9 cellular contexts compared by ENCODE assay signal in the genomic region with DNA sequence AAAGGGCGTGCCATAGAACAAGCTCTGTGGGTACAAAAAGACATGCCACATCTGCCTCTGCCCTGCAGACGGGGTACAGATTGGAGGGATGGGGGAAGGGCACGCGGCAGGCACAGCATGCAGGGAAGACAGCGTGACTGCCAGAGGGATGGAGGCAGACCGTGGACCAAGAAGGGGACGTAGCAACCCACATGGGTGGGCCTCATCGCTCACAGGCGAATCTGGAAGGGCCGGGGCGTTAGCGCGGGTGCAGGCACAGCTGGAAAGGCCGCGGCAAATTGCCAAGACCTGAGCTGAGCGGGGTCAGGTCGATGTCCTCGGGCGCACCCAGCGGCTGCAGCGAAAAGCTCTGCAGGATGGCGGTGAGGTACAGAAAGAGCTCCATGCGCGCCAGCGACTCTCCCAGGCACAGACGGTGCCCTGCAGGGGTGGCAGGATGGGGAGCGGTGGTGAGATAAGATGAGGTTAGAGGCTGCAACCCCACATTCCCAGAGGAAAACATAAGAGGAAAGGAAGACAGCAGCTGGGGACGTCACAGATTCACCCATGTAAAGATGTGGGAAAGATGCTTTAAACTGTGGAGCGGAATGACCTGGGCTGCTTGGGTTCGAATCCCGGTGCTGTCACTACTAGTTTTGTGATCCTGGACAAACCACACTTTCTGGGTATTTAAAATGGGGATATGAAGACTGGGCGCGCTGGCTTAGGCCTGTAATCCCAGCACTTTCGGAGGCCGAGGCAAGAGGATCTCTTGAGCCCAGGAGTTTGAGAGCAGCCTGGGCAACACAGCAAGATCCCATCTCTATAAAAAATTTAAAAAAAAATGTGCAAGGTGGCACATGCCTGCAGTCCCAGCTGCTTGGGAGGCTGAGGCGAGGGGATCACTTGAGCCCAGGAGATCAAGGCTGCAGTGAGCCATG. TPM values are rescaled to one million over a fixed set of nuclear protein-coding genes. Genes with fewer than 3 reads are reported as not detected.
DNase-seq lines count a peak whose midpoint lies in the region; ATAC-seq and TF ChIP-seq lines count a peak whose summit lies in the region.
"Not testable (repeated sequence)": the region's sequence is repeated elsewhere in the genome, so short reads cannot be mapped to it uniquely, and the experiment has no call there.
"Had no signal": no experiment of that assay in that cellular context is flagged by ENCODE, and none has a peak within 500 bp of the region (broad histone marks: within the 10 kb centered on the region; RNA-seq: fewer than 3 reads in every experiment).

No MANE protein-coding gene starts in this region.

- peak; percentile 22 for TF ChIP-seq CTCF in AG09319 (IDR thresholded peaks at IDR 0.05; ENCODE audit: low read depth, low read length)
- peak in 1 of 2 donors; percentile 8 for TF ChIP-seq CTCF in fibroblast of lung (conservative IDR thresholded peaks at IDR 0.05 in 1 of 2, IDR thresholded peaks at IDR 0.05 in 1 of 2; ENCODE audit: low read depth in 1 of 2, low read length in 2 of 2)

- not testable (repeated sequence) for H3K4me1 ChIP-seq in fibroblast of lung (ENCODE audit: control insufficient read depth, extremely low read depth, insufficient read depth, low read length)

- H3K4me3 Mint-ChIP-seq in T-helper 2 cell treated with Interferon-gamma antibody and Interleukin-4, amounts not matched to agents 5 μg/mL and 100 μg/mL, for 36 hours = peak overlapping the region; percentile 71
- peak overlapping the region; percentile 59 for H3K4me3 Mint-ChIP-seq in activated naive CD4-positive, alpha-beta T cell treated with anti-CD3 and anti-CD28 coated beads, Interleukin-2, amount 10 ng/mL, durations not matched to agents 7 days and 5 days

- not testable (repeated sequence) for H3K9me3 Mint-ChIP-seq in T-helper 2 cell treated with Interferon-gamma antibody and Interleukin-4, amounts not matched to agents 5 μg/mL and 100 μg/mL, for 36 hours; activated naive CD4-positive, alpha-beta T cell treated with anti-CD3 and anti-CD28 coated beads, Interleukin-2, amount 10 ng/mL, durations not matched to agents 7 days and 5 days

- peak; percentile 67 for ATAC-seq in GM19397 (IDR thresholded peaks at IDR 0.05; ENCODE audit: unreplicated experiment)

- not testable (repeated sequence) for H3K9me3 ChIP-seq in fibroblast of lung (ENCODE audit: control insufficient read depth, insufficient read depth, low read depth, low read length)

- peak overlapping the region; percentile 53 for H3K4me2 ChIP-seq in fibroblast of lung (ENCODE audit: extremely low read depth, insufficient read depth, low read length)

- not testable (repeated sequence) for DNase-seq in AG09319 (ENCODE audit: extremely low read depth, low read depth)
- DNase-seq in NCI-H146 treated with DMSO at 0.1 percent for 48 hours (lab: John Stamatoyannopoulos, UW; ENCODE audit: unreplicated experiment) (peak; percentile 17), fibroblast of lung (ENCODE audit: low read depth in 2 of 2) (peak in 1 of 2 donors; percentile 68), mucosa of gallbladder (ENCODE audit: low spot score) (peak; percentile 74)
- DNase-seq in T-helper 2 cell treated with Interferon-gamma antibody and Interleukin-4, amounts not matched to agents 5 μg/mL and 100 μg/mL, for 36 hours (ENCODE audit: low spot score) = peak; percentile 58
- DNase-seq in activated naive CD4-positive, alpha-beta T cell treated with anti-CD3 and anti-CD28 coated beads, Interleukin-2, amount 10 ng/mL, durations not matched to agents 7 days and 5 days = peak; percentile 78
- DNase-seq in stimulated activated CD4-positive, alpha-beta T cell treated with anti-CD3 and anti-CD28 coated beads, Interleukin-2, amount 100 ng/mL, for 24 hours = peak; percentile 81 to 83

- not testable (repeated sequence) for H4K20me1 ChIP-seq in fibroblast of lung (ENCODE audit: control insufficient read depth, extremely low read depth, insufficient read depth, low read length)

- H3K4me3 ChIP-seq in fibroblast of lung (replicated peaks in 1 of 4; ENCODE audit: control extremely low read depth in 1 of 4, insufficient read depth in 1 of 4, low read depth in 3 of 4, low read length in 4 of 4) = peak overlapping the region in 2 of 4 experiments; percentile 12 to 27

- H3K4me1 Mint-ChIP-seq in T-helper 2 cell treated with Interferon-gamma antibody and Interleukin-4, amounts not matched to agents 5 μg/mL and 100 μg/mL, for 36 hours (ENCODE audit: low read depth) = peaks cover 16% of the 10 kb centered on the region
- peaks cover 27% of the 10 kb centered on the region for H3K4me1 Mint-ChIP-seq in activated naive CD4-positive, alpha-beta T cell treated with anti-CD3 and anti-CD28 coated beads, Interleukin-2, amount 10 ng/mL, durations not matched to agents 7 days and 5 days

- CTCF ChIA-PET in activated naive CD4-positive, alpha-beta T cell treated with anti-CD3 and anti-CD28 coated beads, Interleukin-2, amount 10 ng/mL, durations not matched to agents 7 days and 5 days (lab: Charles Lee) = interaction anchor here (0.9 to 2.9 kb wide), 12 partner anchors 10 to 326 kb away, joined by 3 to 32 read pairs (median 4); a partner anchor contains a TSS

- H3K79me2 ChIP-seq in fibroblast of lung (ENCODE audit: control insufficient read depth, insufficient read depth, low read length) = not testable (repeated sequence)

- H3K27ac ChIP-seq in fibroblast of lung (ENCODE audit: insufficient read depth, low read length) = not testable (repeated sequence)

- H3K27me3 ChIP-seq in fibroblast of lung (ENCODE audit: control insufficient read depth, insufficient read depth, low read length) = not testable (repeated sequence)

- H2AFZ ChIP-seq in fibroblast of lung (ENCODE audit: low read length) = not testable (repeated sequence)

- not testable (repeated sequence) for H3K9ac ChIP-seq in fibroblast of lung (ENCODE audit: insufficient read depth, low read length)

- peaks cover 16% of the 10 kb centered on the region for H3K27me3 Mint-ChIP-seq in T-helper 2 cell treated with Interferon-gamma antibody and Interleukin-4, amounts not matched to agents 5 μg/mL and 100 μg/mL, for 36 hours (ENCODE audit: low read depth)
- H3K27me3 Mint-ChIP-seq in activated naive CD4-positive, alpha-beta T cell treated with anti-CD3 and anti-CD28 coated beads, Interleukin-2, amount 10 ng/mL, durations not matched to agents 7 days and 5 days = peaks cover 39% of the 10 kb centered on the region

- peak overlapping the region; percentile 60 for H3K27ac Mint-ChIP-seq in T-helper 2 cell treated with Interferon-gamma antibody and Interleukin-4, amounts not matched to agents 5 μg/mL and 100 μg/mL, for 36 hours
- H3K27ac Mint-ChIP-seq in activated naive CD4-positive, alpha-beta T cell treated with anti-CD3 and anti-CD28 coated beads, Interleukin-2, amount 10 ng/mL, durations not matched to agents 7 days and 5 days = peak overlapping the region; percentile 75

- H3K36me3 ChIP-seq in fibroblast of lung (ENCODE audit: control insufficient read depth, insufficient read depth, low read length) = not testable (repeated sequence)

- not testable (repeated sequence) for H3K36me3 Mint-ChIP-seq in T-helper 2 cell treated with Interferon-gamma antibody and Interleukin-4, amounts not matched to agents 5 μg/mL and 100 μg/mL, for 36 hours (ENCODE audit: low read depth); activated naive CD4-positive, alpha-beta T cell treated with anti-CD3 and anti-CD28 coated beads, Interleukin-2, amount 10 ng/mL, durations not matched to agents 7 days and 5 days

RNA-seq across cellular contexts. Expression of a gene that starts 19.7 kb away (rescaled TPM):
- total RNA-seq in fibroblast of lung = 83.2 and 106 TPM in 2 replicates
- 27.3 and 33.9 TPM in 2 replicates for polyA plus RNA-seq in fibroblast of lung
- 64.9 and 89.0 TPM in 2 replicates for polyA plus RNA-seq in fibroblast of lung (2012)
- polyA minus RNA-seq in fibroblast of lung (ENCODE audit: low replicate concordance) = 111 and 230 TPM in 2 replicates
- total RNA-seq in mucosa of gallbladder = 114 TPM

RNA-seq across cellular contexts. Expression of a gene that starts 31.5 kb away (rescaled TPM):
- total RNA-seq in fibroblast of lung (not detected in 2 replicates), mucosa of gallbladder (1.9 TPM)
- not detected in 2 replicates for polyA plus RNA-seq in fibroblast of lung
- polyA plus RNA-seq in fibroblast of lung (2012) = not detected in 2 replicates
- not detected in 2 replicates for polyA minus RNA-seq in fibroblast of lung (ENCODE audit: low replicate concordance)
- total RNA-seq: T-helper 2 cell treated with Interferon-gamma antibody and Interleukin-4, amounts not matched to agents 100 ng/mL and 5 ng/mL, for 36 hours had no signal

RNA-seq across cellular contexts. Expression of a gene that starts 40.7 kb away (rescaled TPM):
- 4.4 and 10.6 TPM in 2 replicates for total RNA-seq in fibroblast of lung
- 11.8 and 12.8 TPM in 2 replicates for polyA plus RNA-seq in fibroblast of lung
- 24.0 and 26.1 TPM in 2 replicates for polyA plus RNA-seq in fibroblast of lung (2012)
- polyA minus RNA-seq in fibroblast of lung (ENCODE audit: low replicate concordance) = 20.2 and 33.3 TPM in 2 replicates
- total RNA-seq in mucosa of gallbladder = 54.4 TPM

RNA-seq across cellular contexts. Expression of a gene that starts 43.4 kb away (rescaled TPM):
- 0.26 TPM in 1 of 2 replicates, not detected in the other for total RNA-seq in fibroblast of lung
- 0.99 TPM in 1 of 2 replicates, not detected in the other for polyA plus RNA-seq in fibroblast of lung
- 2.0 TPM in 1 of 2 replicates, not detected in the other for polyA plus RNA-seq in fibroblast of lung (2012)
- 2.2 TPM in 1 of 2 replicates, not detected in the other for polyA minus RNA-seq in fibroblast of lung (ENCODE audit: low replicate concordance)
- total RNA-seq in mucosa of gallbladder = 4.5 TPM
